In the genomic region with DNA sequence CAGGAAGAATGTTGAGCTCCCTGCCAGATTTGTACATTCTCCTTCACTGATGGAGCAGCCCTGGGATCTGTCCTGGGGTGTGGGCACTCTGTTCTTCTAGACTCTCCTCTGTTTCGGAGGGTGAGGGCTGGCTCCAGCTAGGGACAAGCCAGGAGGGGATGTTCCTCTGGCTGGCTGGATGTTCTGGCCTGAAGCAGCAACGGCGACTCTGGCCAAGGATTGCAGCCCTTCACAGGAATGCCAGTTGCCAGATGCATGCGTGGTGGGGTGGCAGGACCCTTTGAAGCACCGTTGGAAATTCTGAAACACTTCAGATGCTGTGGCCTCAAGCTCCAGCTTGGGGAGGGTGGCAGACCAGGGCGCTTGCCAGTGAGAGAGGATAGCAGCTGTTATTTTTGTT, we compare ENCODE assay signal across 1 cellular context.
TF ChIP-seq lines count a peak whose summit lies in the region.

No MANE protein-coding gene starts in this region.

TF ChIP-seq in HepG2, 621 proteins besides CTCF, POLR2A, EP300 and RAD21 (continued from another document):
- 0 out of 2 replicates have a peak, but pooled peaks have one; percentile 6 for TF ChIP-seq ZNF501 (CRISPR knock-in tag; IDR thresholded peaks at IDR 0.05)
